ENCODE assay signal across 11 cellular contexts in genomic region chr3:112908252-112908651, GRCh38.
DNase-seq lines count a peak whose midpoint lies in the region; ATAC-seq, FAIRE-seq and TF ChIP-seq lines count a peak whose summit lies in the region.
"Had no signal": no experiment of that assay in that cellular context is flagged by ENCODE, and none has a peak within 500 bp of the region (broad histone marks: within the 10 kb centered on the region; RNA-seq: fewer than 3 reads in every experiment).

No MANE protein-coding gene starts in this region.

- ATAC-seq in GM18907 (IDR thresholded peaks at IDR 0.05; ENCODE audit: unreplicated experiment) (peak; percentile 98), GM21717 (IDR thresholded peaks at IDR 0.05; ENCODE audit: unreplicated experiment) (peak; percentile 92), HG03354 (IDR thresholded peaks at IDR 0.05; ENCODE audit: poor library complexity, severe bottlenecking, unreplicated experiment) (peak; percentile 99), naive B cell (ENCODE audit: low read depth in 2 of 2) (peak; percentile 96), psoas muscle (no peak)
- ATAC-seq: activated CD4-positive, alpha-beta T cell treated with anti-CD3 and anti-CD28 coated beads for 36 hours had no signal

- TF ChIP-seq EP300 in suprapubic skin (IDR thresholded peaks at IDR 0.05) = no peak

- no peaks in the 10 kb centered on the region for H3K27me3 Mint-ChIP-seq in naive B cell
- H3K27me3 Mint-ChIP-seq: activated CD4-positive, alpha-beta T cell treated with anti-CD3 and anti-CD28 coated beads for 36 hours had no signal

- FAIRE-seq in kidney (lab: Jason Lieb, UNC) = no peak
- FAIRE-seq: astrocyte had no signal

- H3K4me1 Mint-ChIP-seq in naive B cell = peaks cover 58 to 83% (median 80%) of the 10 kb centered on the region in 3 donors

- H3K9me3 ChIP-seq in suprapubic skin (peaks cover 5% of the 10 kb centered on the region), kidney (ENCODE audit: control insufficient read depth in 1 of 2, low read length in 2 of 2) (peaks cover 0 to 4% of the 10 kb centered on the region in 2 donors), psoas muscle (peaks cover 8% of the 10 kb centered on the region)

- H3K36me3 ChIP-seq in suprapubic skin (no peaks in the 10 kb centered on the region), kidney (ENCODE audit: control insufficient read depth in 1 of 2, insufficient read depth in 2 of 2, low read length in 2 of 2) (no peaks in the 10 kb centered on the region), psoas muscle (ENCODE audit: insufficient read depth in 1 of 2, low read depth in 1 of 2) (no peaks in the 10 kb centered on the region)

- H3K4me3 ChIP-seq in suprapubic skin (no peak overlapping the region), kidney (ENCODE audit: low read length in 2 of 2) (no peak overlapping the region), psoas muscle (no peak overlapping the region)

- H3K36me3 Mint-ChIP-seq in naive B cell = peaks cover 0 to 33% of the 10 kb centered on the region in 2 donors

- peak overlapping the region; percentile 36 to 98 (median 84) for H3K27ac Mint-ChIP-seq in naive B cell
- H3K27ac Mint-ChIP-seq: activated CD4-positive, alpha-beta T cell treated with anti-CD3 and anti-CD28 coated beads for 36 hours had no signal

- no peaks in the 10 kb centered on the region for H3K4me1 ChIP-seq in suprapubic skin
- H3K4me1 ChIP-seq in kidney (ENCODE audit: control insufficient read depth in 1 of 2, insufficient read depth in 1 of 2, low read depth in 1 of 2, low read length in 2 of 2) = no peaks in the 10 kb centered on the region
- no peaks in the 10 kb centered on the region for H3K4me1 ChIP-seq in psoas muscle

- H3K9ac ChIP-seq in kidney (ENCODE audit: low read length in 2 of 2) = no peak overlapping the region

- H3K9me3 Mint-ChIP-seq in naive B cell = peaks cover 5 to 21% (median 11%) of the 10 kb centered on the region in 7 donors

- H3K27ac ChIP-seq in suprapubic skin (no peak overlapping the region), kidney (ENCODE audit: low read depth in 2 of 2, low read length in 2 of 2) (no peak overlapping the region), substantia nigra (ENCODE audit: low read depth, low read length, poor library complexity, severe bottlenecking) (no peak overlapping the region), psoas muscle (no peak overlapping the region)

- TF ChIP-seq CTCF in suprapubic skin (IDR thresholded peaks at IDR 0.05) (no peak), kidney (IDR thresholded peaks at IDR 0.05; ENCODE audit: borderline replicate concordance, extremely low read depth, insufficient read depth) (no peak), psoas muscle (IDR thresholded peaks at IDR 0.05) (no peak)

- intact Hi-C loops in kidney (cut with DNase I) (no loop called here), psoas muscle (cut with DNase I) (no loop called here)

- H3K4me3 Mint-ChIP-seq in naive B cell = peak overlapping the region; percentile 44 to 85 (median 72)
- H3K4me3 Mint-ChIP-seq: activated CD4-positive, alpha-beta T cell treated with anti-CD3 and anti-CD28 coated beads for 36 hours had no signal

- no peaks in the 10 kb centered on the region for H3K27me3 ChIP-seq in suprapubic skin
- H3K27me3 ChIP-seq in psoas muscle (ENCODE audit: insufficient read depth in 3 of 3, low read length in 2 of 3) = no peaks in the 10 kb centered on the region

- DNase-seq in naive B cell (peak; percentile 29), suprapubic skin (ENCODE audit: low spot score in 2 of 2) (no peak), kidney (no peak), substantia nigra (lab: John Stamatoyannopoulos, UW) (no peak), psoas muscle (no peak)
- DNase-seq: activated CD4-positive, alpha-beta T cell treated with anti-CD3 and anti-CD28 coated beads for 36 hours; NCI-H1930 had no signal

- no peak for TF ChIP-seq POLR2A in suprapubic skin (IDR thresholded peaks at IDR 0.05)

Comparison
In these comparisons a context has a peak if more than half of its experiments do, and no peak if none do; other contexts are left out.
1. ATAC-seq: peak in GM18907 (single experiment), GM21717 (single experiment), HG03354 (single experiment) and naive B cell (2 of 2); none in psoas muscle (0 of 4).